In the genomic region with DNA sequence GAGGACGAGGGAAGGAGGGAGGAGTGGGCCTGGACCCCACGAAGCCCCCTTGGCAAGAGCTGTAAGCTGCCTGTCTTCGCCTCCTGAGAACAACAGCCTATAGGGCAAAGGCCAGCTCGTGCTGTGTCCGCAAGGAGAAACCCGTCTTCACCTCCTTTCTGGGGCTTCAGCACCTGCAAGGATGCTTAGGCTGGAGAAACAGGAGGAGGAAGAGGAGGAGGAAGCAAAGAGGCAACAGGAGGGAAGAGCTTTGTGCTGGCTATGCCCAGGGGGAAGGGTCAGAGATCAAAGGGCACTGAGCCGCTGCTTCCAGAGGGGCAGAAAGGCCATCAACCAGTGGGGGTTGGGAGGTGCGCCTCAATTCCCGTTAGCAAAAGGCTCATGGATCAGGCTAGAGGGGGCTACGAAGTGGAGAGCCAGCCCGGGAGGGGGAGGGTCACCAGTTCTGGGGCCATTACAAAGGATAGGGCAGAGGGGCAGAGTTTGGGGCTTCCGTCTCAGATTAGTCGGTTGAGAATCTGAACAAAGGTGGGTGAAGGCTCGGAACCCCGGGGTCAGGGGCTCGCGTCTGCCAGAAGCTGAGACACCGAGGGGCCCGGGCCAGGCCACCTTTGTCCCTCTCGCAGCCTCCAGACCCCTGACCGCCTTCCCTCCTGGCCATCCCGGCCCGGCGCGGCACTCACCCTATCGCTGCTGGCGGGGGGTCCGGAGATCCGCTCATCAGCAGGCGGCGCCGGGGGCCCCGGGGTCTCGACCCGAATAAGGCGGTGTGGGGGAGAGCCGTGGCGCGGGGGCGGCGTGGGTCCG, we compare ENCODE assay signal across 9 cellular contexts. TPM values are rescaled to one million over a fixed set of nuclear protein-coding genes. Genes with fewer than 3 reads are reported as not detected.
A peak's percentile ranks its signal among the peaks of the same experiment; 100 is the strongest.
DNase-seq lines count a peak whose midpoint lies in the region; ATAC-seq, FAIRE-seq and TF ChIP-seq lines count a peak whose summit lies in the region.
"Had no signal": no experiment of that assay in that cellular context is flagged by ENCODE, and none has a peak within 500 bp of the region (broad histone marks: within the 10 kb centered on the region; RNA-seq: fewer than 3 reads in every experiment).

No MANE protein-coding gene starts in this region.

- H3K9me3 ChIP-seq in astrocyte (ENCODE audit: insufficient read depth, low read depth, low read length) (no peaks in the 10 kb centered on the region), right lobe of liver (no peaks in the 10 kb centered on the region), thyroid gland (no peaks in the 10 kb centered on the region)

- H4K20me1 ChIP-seq in astrocyte (ENCODE audit: insufficient read depth, low read length) = peaks cover 11% of the 10 kb centered on the region

- peak overlapping the region; percentile 95 for H3K4me2 ChIP-seq in astrocyte (ENCODE audit: low read length)

- no peak for FAIRE-seq in astrocyte (lab: Jason Lieb, UNC)

- ATAC-seq in right lobe of liver (peak; percentile 60 to 79 (median 75)), GM19452 (IDR thresholded peaks at IDR 0.05; ENCODE audit: unreplicated experiment) (no peak), HG03460 (IDR thresholded peaks at IDR 0.05; ENCODE audit: unreplicated experiment) (no peak)

- peaks cover 9% of the 10 kb centered on the region for H3K27me3 Mint-ChIP-seq in activated CD4-positive, alpha-beta T cell treated with anti-CD3 and anti-CD28 coated beads, Interleukin-2, amount 10 ng/mL, durations not matched to agents 24 days and 14 days
- peaks cover 16% of the 10 kb centered on the region for H3K27me3 Mint-ChIP-seq in astrocyte (ENCODE audit: low read depth, unreplicated experiment)

- H3K4me3 ChIP-seq in astrocyte (ENCODE audit: insufficient read depth, low read depth, low read length) (peak overlapping the region; percentile 28), right lobe of liver (peak overlapping the region; percentile 51 to 69 (median 65)), thyroid gland (replicated peaks in 1 of 3) (peak overlapping the region in 2 of 3 donors; percentile 24 to 74)

- H3K4me1 ChIP-seq in astrocyte (ENCODE audit: insufficient read depth, low read length) = peaks cover 16% of the 10 kb centered on the region
- H3K4me1 ChIP-seq in right lobe of liver = peaks cover 0 to 42% (median 0%) of the 10 kb centered on the region in 4 donors
- peaks cover 5 to 15% of the 10 kb centered on the region in 2 donors for H3K4me1 ChIP-seq in thyroid gland

- peak overlapping the region; percentile 85 for H3K4me3 Mint-ChIP-seq in activated CD4-positive, alpha-beta T cell treated with anti-CD3 and anti-CD28 coated beads, Interleukin-2, amount 10 ng/mL, durations not matched to agents 24 days and 14 days
- peak overlapping the region; percentile 85 for H3K4me3 Mint-ChIP-seq in astrocyte (ENCODE audit: unreplicated experiment)

- TF ChIP-seq CTCF in astrocyte (IDR thresholded peaks at IDR 0.05; ENCODE audit: insufficient read depth, low read depth, low read length) (no peak), right lobe of liver (IDR thresholded peaks at IDR 0.05) (no peak), thyroid gland (IDR thresholded peaks at IDR 0.05) (no peak)

- intact Hi-C loops in activated CD4-positive, alpha-beta T cell treated with anti-CD3 and anti-CD28 coated beads, Interleukin-2, amount 10 ng/mL, durations not matched to agents 24 days and 14 days (cut with micrococcal nuclease) = no loop called here
- intact Hi-C loops in right lobe of liver (cut with DNase I) (no loop called here), thyroid gland (cut with DNase I) (no loop called here)

- H3K27ac ChIP-seq in astrocyte (ENCODE audit: low read depth, low read length) = no peak overlapping the region
- H3K27ac ChIP-seq in right lobe of liver = peak overlapping the region; percentile 56 to 83 (median 58)
- H3K27ac ChIP-seq in thyroid gland = peak overlapping the region; percentile 5 to 81 (median 75)

- H2AFZ ChIP-seq in astrocyte (ENCODE audit: low read depth, low read length) = no peak overlapping the region

- H3K36me3 Mint-ChIP-seq in activated CD4-positive, alpha-beta T cell treated with anti-CD3 and anti-CD28 coated beads, Interleukin-2, amount 10 ng/mL, durations not matched to agents 24 days and 14 days (ENCODE audit: low read depth) = peaks cover 3% of the 10 kb centered on the region
- H3K36me3 Mint-ChIP-seq in astrocyte (ENCODE audit: low read depth, unreplicated experiment) = peaks cover 4% of the 10 kb centered on the region

- no peaks in the 10 kb centered on the region for H3K9me3 Mint-ChIP-seq in activated CD4-positive, alpha-beta T cell treated with anti-CD3 and anti-CD28 coated beads, Interleukin-2, amount 10 ng/mL, durations not matched to agents 24 days and 14 days
- H3K9me3 Mint-ChIP-seq in astrocyte (ENCODE audit: unreplicated experiment) = peaks cover 3% of the 10 kb centered on the region

- no peaks in the 10 kb centered on the region for H3K79me2 ChIP-seq in astrocyte (ENCODE audit: insufficient read depth, low read length)

- peaks cover 26% of the 10 kb centered on the region for H3K4me1 Mint-ChIP-seq in activated CD4-positive, alpha-beta T cell treated with anti-CD3 and anti-CD28 coated beads, Interleukin-2, amount 10 ng/mL, durations not matched to agents 24 days and 14 days
- H3K4me1 Mint-ChIP-seq in astrocyte (ENCODE audit: low read depth, unreplicated experiment) = peaks cover 8% of the 10 kb centered on the region

- 18% methylated on average over 13 of the region's 42 CpGs for WGBS in right lobe of liver (ENCODE audit: insufficient coverage, low coverage, low lambda C conversion rate, missing lambda C conversion rate)
- 36 to 50% methylated on average over 18 to 24 of the region's 42 CpGs for WGBS in thyroid gland, 2 donors

- H3K27ac Mint-ChIP-seq in activated CD4-positive, alpha-beta T cell treated with anti-CD3 and anti-CD28 coated beads, Interleukin-2, amount 10 ng/mL, durations not matched to agents 24 days and 14 days = peak overlapping the region; percentile 85
- peak overlapping the region; percentile 16 for H3K27ac Mint-ChIP-seq in astrocyte (ENCODE audit: unreplicated experiment)

- DNase-seq in activated CD4-positive, alpha-beta T cell treated with anti-CD3 and anti-CD28 coated beads, Interleukin-2, amount 10 ng/mL, durations not matched to agents 24 days and 14 days = no peak
- no peak for DNase-seq in activated CD4-positive, alpha-beta T cell treated with anti-CD3 and anti-CD28 coated beads, Interleukin-2, amount 50 U/mL, for 48 hours
- DNase-seq in astrocyte (ENCODE audit: low read depth) = no peak
- DNase-seq in right lobe of liver = peak; percentile 61 to 83 (median 78)
- DNase-seq in thyroid gland = no peak
- DNase-seq in DMS114 treated with DMSO at 0.1 percent for 48 hours (lab: John Stamatoyannopoulos, UW; ENCODE audit: unreplicated experiment) = no peak

- H3K27me3 ChIP-seq in astrocyte (ENCODE audit: insufficient read depth, low read length) (peaks cover 12% of the 10 kb centered on the region), right lobe of liver (no peaks in the 10 kb centered on the region), thyroid gland (no peaks in the 10 kb centered on the region)

- H3K36me3 ChIP-seq in astrocyte (ENCODE audit: insufficient read depth, low read length) (no peaks in the 10 kb centered on the region), right lobe of liver (no peaks in the 10 kb centered on the region), thyroid gland (no peaks in the 10 kb centered on the region)

- H3K9ac ChIP-seq in astrocyte (ENCODE audit: low read length) = peak overlapping the region; percentile 50

- TF ChIP-seq POLR2A in right lobe of liver (IDR thresholded peaks at IDR 0.05) (no peak), thyroid gland (IDR thresholded peaks at IDR 0.05) (no peak)

RNA-seq across cellular contexts. Expression of a gene that starts 0.8 kb away (rescaled TPM):
- total RNA-seq in activated CD4-positive, alpha-beta T cell treated with anti-CD3 and anti-CD28 coated beads, Interleukin-2, amount 10 ng/mL, durations not matched to agents 24 days and 14 days = 14.4 and 16.1 TPM in 2 replicates
- 4.3 and 4.6 TPM in 2 replicates for total RNA-seq in astrocyte
- 10 to 100 TPM; 12.7 to 23.5 (median 15.1) TPM for total RNA-seq in right lobe of liver
- 10 to 100 TPM in 1 of 4 donors, 1 to 10 TPM in 3; 8.0 to 15.9 (median 8.7) TPM for total RNA-seq in thyroid gland

RNA-seq across cellular contexts. Expression of a gene that starts 57.2 kb away (rescaled TPM):
- total RNA-seq in activated CD4-positive, alpha-beta T cell treated with anti-CD3 and anti-CD28 coated beads, Interleukin-2, amount 10 ng/mL, durations not matched to agents 24 days and 14 days = 0.02 and 0.14 TPM in 2 replicates
- 0.07 and 0.26 TPM in 2 replicates for total RNA-seq in astrocyte
- 1 to 10 TPM in 1 of 6 experiments, under 1 TPM in 2, not detected in 3; 0.06 to 1.4 (median 0.19) TPM for total RNA-seq in right lobe of liver
- 100 to 1,000 TPM; 132 to 313 (median 234) TPM for total RNA-seq in thyroid gland

RNA-seq across cellular contexts. Expression of a gene that starts 57.3 kb away (rescaled TPM):
- total RNA-seq in activated CD4-positive, alpha-beta T cell treated with anti-CD3 and anti-CD28 coated beads, Interleukin-2, amount 10 ng/mL, durations not matched to agents 24 days and 14 days = not detected in 2 replicates
- total RNA-seq in astrocyte (0.36 and 0.66 TPM in 2 replicates), right lobe of liver (not detected), thyroid gland (100 to 1,000 TPM in 3 of 4 donors, 10 to 100 TPM in 1; 97.0 to 187 (median 150) TPM)
- total RNA-seq: Daoy had no signal

Comparison
In these comparisons a context has a peak if more than half of its experiments do, and no peak if none do; other contexts are left out.
1. DNase-seq: peak in right lobe of liver (3 of 3); none in activated CD4-positive, alpha-beta T cell treated with anti-CD3 and anti-CD28 coated beads, Interleukin-2, amount 10 ng/mL, durations not matched to agents 24 days and 14 days (single experiment), activated CD4-positive, alpha-beta T cell treated with anti-CD3 and anti-CD28 coated beads, Interleukin-2, amount 50 U/mL, for 48 hours (0 of 2), astrocyte (single experiment), thyroid gland (0 of 2) and DMS114 treated with DMSO at 0.1 percent for 48 hours (single experiment).
2. ATAC-seq: peak in right lobe of liver (4 of 4); none in GM19452 (single experiment) and HG03460 (single experiment).
3. RNA of a gene that starts 57.2 kb away (total RNA-seq): 132 to 313 TPM in thyroid gland; 0.02 to 0.14 TPM in activated CD4-positive, alpha-beta T cell treated with anti-CD3 and anti-CD28 coated beads, Interleukin-2, amount 10 ng/mL, durations not matched to agents 24 days and 14 days, 0.07 to 0.26 TPM in astrocyte and 0.06 to 1.4 TPM in right lobe of liver; every median in the first group is over 10 times any median in the second.
4. RNA of a gene that starts 57.3 kb away (total RNA-seq): 97.0 to 187 TPM in thyroid gland; 0.36 to 0.66 TPM in astrocyte, not detected in activated CD4-positive, alpha-beta T cell treated with anti-CD3 and anti-CD28 coated beads, Interleukin-2, amount 10 ng/mL, durations not matched to agents 24 days and 14 days and not detected in right lobe of liver; every median in the first group is over 10 times any median in the second.
5. Peak in every context shown above with its lines, with median percentiles within 50 percentile points of each other: H3K4me3 ChIP-seq.